In the genomic region with DNA sequence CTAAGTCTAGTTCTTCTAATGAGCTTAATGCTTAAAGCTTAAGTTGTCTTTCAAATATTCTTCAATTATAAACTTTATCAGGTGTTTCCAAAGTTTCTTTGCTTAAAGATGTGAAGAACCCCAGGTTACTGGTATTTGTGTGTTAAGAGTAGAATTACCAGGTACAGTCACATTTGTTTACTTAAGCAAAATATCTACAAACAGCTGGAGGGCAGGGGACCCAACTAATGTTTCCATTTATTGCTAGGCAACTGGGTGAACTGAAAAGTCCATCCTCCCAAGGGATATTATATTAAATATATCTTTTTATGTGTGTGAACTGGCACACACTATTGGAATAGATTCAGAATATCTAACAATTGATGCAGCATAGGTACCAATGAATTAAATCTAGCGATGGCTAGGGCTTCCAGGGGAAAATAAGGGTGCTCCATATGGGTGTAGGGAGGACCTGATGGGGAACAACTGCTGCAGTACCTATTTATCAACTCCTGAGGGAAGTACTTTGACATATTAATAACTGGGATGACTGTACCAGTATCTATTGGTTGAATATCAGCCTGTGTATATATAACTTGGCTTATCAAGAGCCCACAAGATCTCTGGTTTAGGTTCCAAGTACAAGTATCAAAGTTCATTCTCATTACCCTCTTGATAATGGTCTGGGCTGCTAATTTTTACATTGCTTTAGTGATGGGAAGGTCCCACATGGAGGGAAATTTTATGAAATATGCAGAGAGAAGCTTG, we compare ENCODE assay signal across 19 cellular contexts. TPM values are rescaled to one million over a fixed set of nuclear protein-coding genes. Genes with fewer than 3 reads are reported as not detected.
DNase-seq lines count a peak whose midpoint lies in the region; ATAC-seq and FAIRE-seq lines count a peak whose summit lies in the region.
"Had no signal": no experiment of that assay in that cellular context is flagged by ENCODE, and none has a peak within 500 bp of the region (broad histone marks: within the 10 kb centered on the region; RNA-seq: fewer than 3 reads in every experiment).

No MANE protein-coding gene starts in this region.

- FAIRE-seq in small intestine (lab: Jason Lieb, UNC), result no peak

- H3K36me3 ChIP-seq in small intestine (ENCODE audit: control insufficient read depth in 2 of 2, insufficient read depth in 2 of 2, low read length in 2 of 2), result no peaks in the 10 kb centered on the region
- H3K36me3 ChIP-seq: BLaER1, heart left ventricle, suprapubic skin had no signal

- intact Hi-C loops in left colon (cut with DNase I, micrococcal nuclease), result no loop called here

- H3K9me3 ChIP-seq in small intestine (ENCODE audit: control insufficient read depth, low read depth), result no peaks in the 10 kb centered on the region
- H3K9me3 ChIP-seq: BLaER1, suprapubic skin had no signal

- 27 to 74% (median 54%) methylated on average over 1 of the region's 1 CpG for WGBS in small intestine, 3 donors

- peak; percentile 58 for ATAC-seq in left colon
- ATAC-seq in HG03378 (IDR thresholded peaks at IDR 0.05; ENCODE audit: unreplicated experiment), result no peak

- H3K4me3 ChIP-seq in small intestine (ENCODE audit: low read depth in 1 of 2, low read length in 2 of 2), result no peak overlapping the region
- H3K4me3 ChIP-seq: BLaER1, GM23338, heart left ventricle, suprapubic skin had no signal

- no peaks in the 10 kb centered on the region for H3K4me1 ChIP-seq in small intestine (ENCODE audit: control insufficient read depth in 2 of 2, insufficient read depth in 1 of 2, low read depth in 1 of 2, low read length in 1 of 2)
- H3K4me1 ChIP-seq: BLaER1, suprapubic skin had no signal

- DNase-seq in DMS153 (lab: John Stamatoyannopoulos, UW) (peak; percentile 46), DMS153 treated with DMSO at 0.1 percent for 48 hours (lab: John Stamatoyannopoulos, UW; ENCODE audit: unreplicated experiment) (no peak), NCI-H748 treated with DMSO at 0.1 percent for 48 hours (lab: John Stamatoyannopoulos, UW) (peak; percentile 40), left colon (no peak), small intestine (peak; percentile 90), T-helper 9 cell (no peak), AG08396 (ENCODE audit: low spot score) (no peak)
- DNase-seq: activated CD4-positive, alpha-beta T cell treated with anti-CD3 and anti-CD28 coated beads, Interleukin-2, amount 50 U/mL, for 1 hour; activated naive CD4-positive, alpha-beta T cell; stimulated activated CD4-positive, alpha-beta T cell treated with anti-CD3 and anti-CD28 coated beads, Interleukin-12 subunit alpha, Interleukin-12 subunit beta, amount 100 ng/mL, for 4 hours had no signal

- no peaks in the 10 kb centered on the region for H3K27me3 ChIP-seq in small intestine (ENCODE audit: control insufficient read depth in 2 of 2, insufficient read depth in 2 of 2, low read length in 2 of 2)
- H3K27me3 ChIP-seq: BLaER1, heart left ventricle, suprapubic skin had no signal

- H3K27ac ChIP-seq in small intestine (ENCODE audit: low read depth in 1 of 2, low read length in 1 of 2), result no peak overlapping the region
- H3K27ac ChIP-seq: 22Rv1, BLaER1, heart left ventricle, RWPE1, suprapubic skin had no signal

RNA-seq across cellular contexts. Expression of a gene that starts 10.3 kb away (rescaled TPM):
- 100 to 1,000 TPM; 123 to 188 TPM for total RNA-seq in left colon
- polyA plus RNA-seq in small intestine, result 100 to 1,000 TPM; 215 to 509 (median 251) TPM
- total RNA-seq: GM23338, heart left ventricle, HT1080 had no signal
- polyA plus RNA-seq: GM23338, heart left ventricle, immature natural killer cell had no signal

Comparison
In these comparisons a context has a peak if more than half of its experiments do, and no peak if none do; other contexts are left out.
1. DNase-seq: peak in DMS153 (single experiment), NCI-H748 treated with DMSO at 0.1 percent for 48 hours (single experiment) and small intestine (single experiment); none in DMS153 treated with DMSO at 0.1 percent for 48 hours (single experiment), left colon (0 of 2), T-helper 9 cell (single experiment) and AG08396 (single experiment).